In genomic region chr4:55345980-55346850, GRCh38 we compare ENCODE assay signal across 8 cellular contexts. TPM values are rescaled to one million over a fixed set of nuclear protein-coding genes. Genes with fewer than 3 reads are reported as not detected.
DNase-seq lines count a peak whose midpoint lies in the region; ATAC-seq and TF ChIP-seq lines count a peak whose summit lies in the region.

TSS of gene SRD5A3 (plus strand) at chr4:55346242. CDS start at chr4:55346337, 95 bp downstream.

- H3K27ac ChIP-seq in C4-2B (peak within 1 kb of the TSS; percentile 96), liver (ENCODE audit: low read depth in 1 of 2, low read length in 2 of 2) (peak within 1 kb of the TSS; percentile 94 to 97)

- no peaks in the 10 kb centered on the region for H3K36me3 ChIP-seq in liver (ENCODE audit: control insufficient read depth in 4 of 4, insufficient read depth in 3 of 4, low read depth in 1 of 4, low read length in 3 of 4)

- no peaks in the 10 kb centered on the region for H3K27me3 ChIP-seq in liver (ENCODE audit: control insufficient read depth in 4 of 4, insufficient read depth in 4 of 4, low read length in 3 of 4)

- TF ChIP-seq CTCF in C4-2B (conservative IDR thresholded peaks at IDR 0.05) (peak; percentile 96), liver (IDR thresholded peaks at IDR 0.05; ENCODE audit: low read depth, low read length, missing input control) (peak; percentile 89)

- DNase-seq in NCI-H524 treated with DMSO at 0.1 percent for 48 hours (lab: John Stamatoyannopoulos, UW) (peak; percentile 24), dermis blood vessel endothelial cell (peak; percentile 89)
- peak; percentile 77 for DNase-seq in activated CD4-positive, alpha-beta T cell treated with anti-CD3 and anti-CD28 coated beads, Interleukin-2, amount 50 U/mL, for 1 hour
- DNase-seq in stimulated activated CD4-positive, alpha-beta T cell treated with anti-CD3 and anti-CD28 coated beads, Interleukin-4, amount 100 ng/mL, for 4 hours, result peak; percentile 68 to 87

- TF ChIP-seq RAD21 in liver (IDR thresholded peaks at IDR 0.05), result peak; percentile 58 to 76

- H3K4me1 ChIP-seq in liver (ENCODE audit: control insufficient read depth in 4 of 4, insufficient read depth in 4 of 4, low read length in 3 of 4), result peaks cover 0 to 13% (median 7%) of the 10 kb centered on the region in 4 donors

- peak within 1 kb of the TSS; percentile 72 to 80 (median 78) for H3K4me3 ChIP-seq in liver (ENCODE audit: low read depth in 1 of 3, low read length in 3 of 3)

- H3K9me3 ChIP-seq in liver (ENCODE audit: control insufficient read depth in 4 of 4, low read length in 3 of 4), result no peaks in the 10 kb centered on the region

- peak within 1 kb of the TSS; percentile 86 to 92 for H3K9ac ChIP-seq in liver (ENCODE audit: low read depth in 1 of 2, low read length in 2 of 2)

- under 1% methylated on average over 95 of the region's 95 CpGs for WGBS in liver

- ATAC-seq in HG03378 (IDR thresholded peaks at IDR 0.05; ENCODE audit: unreplicated experiment), result peak; percentile 90

- TF ChIP-seq POLR2A in GM19193 (IDR thresholded peaks at IDR 0.05; ENCODE audit: extremely low read depth, insufficient read depth, insufficient read length), result peak; percentile 77

TF ChIP-seq in liver, 16 proteins besides CTCF, POLR2A, EP300 and RAD21:
- TF ChIP-seq HNF4A (conservative IDR thresholded peaks at IDR 0.05) (no peak), FOXA1 (IDR thresholded peaks at IDR 0.05) (no peak), REST (IDR thresholded peaks at IDR 0.05) (peak; percentile 21), YY1 (IDR thresholded peaks at IDR 0.05) (peak; percentile 36)

RNA-seq across cellular contexts. Expression of gene SRD5A3, which starts in this region (rescaled TPM):
- total RNA-seq in dermis blood vessel endothelial cell, result 9.2 and 12.7 TPM in 2 replicates
- 10 to 100 TPM in 1 of 2 donors, 1 to 10 TPM in 1; 7.8 to 18.2 TPM for total RNA-seq in liver
- polyA plus RNA-seq in liver, result 10 to 100 TPM in 1 of 2 donors, 1 to 10 TPM in 1; 5.2 to 11.3 TPM

Comparison
In these comparisons a context has a peak if more than half of its experiments do, and no peak if none do; other contexts are left out.
1. Peak in every context shown above with its lines: DNase-seq, ATAC-seq, H3K4me3 ChIP-seq and H3K27ac ChIP-seq.
2. DNase-seq: peak in every context shown above with its lines; median percentile 89 in dermis blood vessel endothelial cell; 78 in stimulated activated CD4-positive, alpha-beta T cell treated with anti-CD3 and anti-CD28 coated beads, Interleukin-4, amount 100 ng/mL, for 4 hours; 77 in activated CD4-positive, alpha-beta T cell treated with anti-CD3 and anti-CD28 coated beads, Interleukin-2, amount 50 U/mL, for 1 hour; 24 in NCI-H524 treated with DMSO at 0.1 percent for 48 hours.